ENCODE assay signal across 9 cellular contexts in genomic region chr13:80235559-80236296, GRCh38.
DNase-seq lines count a peak whose midpoint lies in the region; ATAC-seq and TF ChIP-seq lines count a peak whose summit lies in the region.
"Had no signal": no experiment of that assay in that cellular context is flagged by ENCODE, and none has a peak within 500 bp of the region (broad histone marks: within the 10 kb centered on the region; RNA-seq: fewer than 3 reads in every experiment).

No MANE protein-coding gene starts in this region.

- peak overlapping the region; percentile 29 for H2AFZ ChIP-seq in hepatocyte

- peak overlapping the region; percentile 46 for H3K4me2 ChIP-seq in hepatocyte

- ATAC-seq in GM21381 (IDR thresholded peaks at IDR 0.05; ENCODE audit: unreplicated experiment): peak; percentile 14
- ATAC-seq: activated CD8-positive, alpha-beta T cell treated with anti-CD3 and anti-CD28 coated beads for 36 hours had no signal

- H3K9me3 ChIP-seq in hepatocyte (ENCODE audit: low read depth) (no peaks in the 10 kb centered on the region), vagina (no peaks in the 10 kb centered on the region)

- no peaks in the 10 kb centered on the region for H4K20me1 ChIP-seq in hepatocyte (ENCODE audit: insufficient read depth, poor library complexity, severe bottlenecking)

- H3K27ac ChIP-seq in 22Rv1: 0 out of 2 replicates have a peak overlapping the region, but pooled peaks have one; percentile 21
- peak overlapping the region; percentile 46 for H3K27ac ChIP-seq in hepatocyte
- H3K27ac ChIP-seq in vagina: no peak overlapping the region

- peak; percentile 95 for DNase-seq in NCI-H748 treated with DMSO at 0.1 percent for 48 hours (lab: John Stamatoyannopoulos, UW)
- DNase-seq in hepatocyte (ENCODE audit: low spot score): peak; percentile 35
- no peak for DNase-seq in activated naive CD4-positive, alpha-beta T cell treated with Interleukin-2 at 50 U/mL for 16 hours
- no peak for DNase-seq in GM19240 (ENCODE audit: insufficient read length, low spot score)
- no peak for DNase-seq in dedifferentiated amniotic fluid mesenchymal stem cell (ENCODE audit: extremely low spot score)
- DNase-seq in vagina (ENCODE audit: extremely low spot score in 2 of 2): no peak
- DNase-seq: activated CD8-positive, alpha-beta T cell treated with anti-CD3 and anti-CD28 coated beads for 36 hours had no signal

- no peaks in the 10 kb centered on the region for H3K79me2 ChIP-seq in hepatocyte

- H3K27me3 ChIP-seq in hepatocyte (no peaks in the 10 kb centered on the region), vagina (no peaks in the 10 kb centered on the region)

- H3K4me1 ChIP-seq in hepatocyte (ENCODE audit: insufficient read depth) (no peaks in the 10 kb centered on the region), vagina (peaks cover 8% of the 10 kb centered on the region)

- no peak for TF ChIP-seq CTCF in 22Rv1 (IDR thresholded peaks at IDR 0.05)
- no peak for TF ChIP-seq CTCF in hepatocyte (IDR thresholded peaks at IDR 0.05; ENCODE audit: poor library complexity)
- no peak for TF ChIP-seq CTCF in vagina (IDR thresholded peaks at IDR 0.05)

- TF ChIP-seq POLR2A in vagina (IDR thresholded peaks at IDR 0.05): no peak

- intact Hi-C loops in vagina (cut with DNase I): no loop called here

- no peaks in the 10 kb centered on the region for H3K36me3 ChIP-seq in hepatocyte (replicated peaks; ENCODE audit: insufficient read depth, low read depth)
- H3K36me3 ChIP-seq in vagina: no peaks in the 10 kb centered on the region

- 59% methylated on average over 9 of the region's 9 CpGs for WGBS in hepatocyte (ENCODE audit: low lambda C conversion rate, missing lambda C conversion rate)

- H3K4me3 ChIP-seq in hepatocyte: no peak overlapping the region
- H3K4me3 ChIP-seq in vagina: no peak overlapping the region

- no peaks in the 10 kb centered on the region for H3K9me2 ChIP-seq in hepatocyte (replicated peaks; ENCODE audit: insufficient read depth)

Comparison
In these comparisons a context has a peak if more than half of its experiments do, and no peak if none do; other contexts are left out.
1. DNase-seq: peak in NCI-H748 treated with DMSO at 0.1 percent for 48 hours (single experiment) and hepatocyte (single experiment); none in activated naive CD4-positive, alpha-beta T cell treated with Interleukin-2 at 50 U/mL for 16 hours (single experiment), GM19240 (single experiment), dedifferentiated amniotic fluid mesenchymal stem cell (single experiment) and vagina (0 of 2).